24 cellular contexts compared by ENCODE assay signal in genomic region chr16:89154390-89155183, GRCh38. TPM values are rescaled to one million over a fixed set of nuclear protein-coding genes. Genes with fewer than 3 reads are reported as not detected.
A peak's percentile ranks its signal among the peaks of the same experiment; 100 is the strongest.
DNase-seq lines count a peak whose midpoint lies in the region; ATAC-seq, FAIRE-seq and TF ChIP-seq lines count a peak whose summit lies in the region.
"Had no signal": no experiment of that assay in that cellular context is flagged by ENCODE, and none has a peak within 500 bp of the region (broad histone marks: within the 10 kb centered on the region; RNA-seq: fewer than 3 reads in every experiment).

No MANE protein-coding gene starts in this region.

- no peak overlapping the region for H2AFZ ChIP-seq in astrocyte (ENCODE audit: low read depth, low read length)

- DNase-seq in DMS53 (lab: John Stamatoyannopoulos, UW) = peak; percentile 28
- DNase-seq in DMS53 treated with DMSO at 0.1 percent for 48 hours (lab: John Stamatoyannopoulos, UW; ENCODE audit: unreplicated experiment) = no peak
- DNase-seq in astrocyte (ENCODE audit: low read depth) = no peak
- no peak for DNase-seq in right lobe of liver
- peak in 1 of 2 donors; percentile 59 for DNase-seq in upper lobe of left lung
- DNase-seq in NCI-H2196 treated with DMSO at 0.1 percent for 48 hours (lab: John Stamatoyannopoulos, UW; ENCODE audit: unreplicated experiment) = no peak
- DNase-seq in middle frontal gyrus (ENCODE audit: extremely low spot score, low spot score) = no peak
- no peak for DNase-seq in NCI-H1092 (lab: John Stamatoyannopoulos, UW)
- DNase-seq: 8988T; effector memory CD8-positive, alpha-beta T cell; NCI-H345 had no signal

- H3K27me3 ChIP-seq in astrocyte (ENCODE audit: insufficient read depth, low read length) (no peaks in the 10 kb centered on the region), right lobe of liver (no peaks in the 10 kb centered on the region), upper lobe of left lung (no peaks in the 10 kb centered on the region)
- H3K27me3 ChIP-seq: adrenal gland, tibial artery had no signal

- H3K4me1 Mint-ChIP-seq in astrocyte (ENCODE audit: low read depth, unreplicated experiment) = peaks cover 13% of the 10 kb centered on the region
- H3K4me1 Mint-ChIP-seq: activated T-helper 17 cell treated with anti-CD3 and anti-CD28 coated beads, Interleukin-2, amount 50 U/mL, for 72 hours; WTC11 had no signal

- H3K27ac ChIP-seq in astrocyte (ENCODE audit: low read depth, low read length) (no peak overlapping the region), right lobe of liver (no peak overlapping the region), upper lobe of left lung (peak overlapping the region in 2 of 4 donors; percentile 52 to 61)
- H3K27ac ChIP-seq: neutrophil had no signal

- no peak overlapping the region for H3K4me3 Mint-ChIP-seq in astrocyte (ENCODE audit: unreplicated experiment)
- H3K4me3 Mint-ChIP-seq: activated T-helper 17 cell treated with anti-CD3 and anti-CD28 coated beads, Interleukin-2, amount 50 U/mL, for 72 hours; CD14-positive monocyte; effector memory CD8-positive, alpha-beta T cell; WTC11 had no signal

- intact Hi-C loops in right lobe of liver (cut with DNase I) = no loop called here

- H3K9me3 ChIP-seq in astrocyte (ENCODE audit: insufficient read depth, low read depth, low read length) = peaks cover 9% of the 10 kb centered on the region
- no peaks in the 10 kb centered on the region for H3K9me3 ChIP-seq in right lobe of liver
- H3K9me3 ChIP-seq in upper lobe of left lung = no peaks in the 10 kb centered on the region
- H3K9me3 ChIP-seq: adrenal gland, neutrophil, tibial artery had no signal

- TF ChIP-seq POLR2A in right lobe of liver (IDR thresholded peaks at IDR 0.05) (no peak), upper lobe of left lung (IDR thresholded peaks at IDR 0.05) (no peak)

- no peak overlapping the region for H3K4me3 ChIP-seq in astrocyte (ENCODE audit: insufficient read depth, low read depth, low read length)
- no peak overlapping the region for H3K4me3 ChIP-seq in right lobe of liver
- no peak overlapping the region for H3K4me3 ChIP-seq in upper lobe of left lung
- H3K4me3 ChIP-seq: adrenal gland, skin epidermis, tibial artery had no signal

- H3K4me1 ChIP-seq in astrocyte (ENCODE audit: insufficient read depth, low read length) = no peaks in the 10 kb centered on the region
- no peaks in the 10 kb centered on the region for H3K4me1 ChIP-seq in right lobe of liver
- peaks cover 16 to 36% (median 21%) of the 10 kb centered on the region in 4 donors for H3K4me1 ChIP-seq in upper lobe of left lung

- peaks cover 3% of the 10 kb centered on the region for H3K36me3 ChIP-seq in astrocyte (ENCODE audit: insufficient read depth, low read length)
- H3K36me3 ChIP-seq in right lobe of liver = peaks cover 0 to 3% (median 1%) of the 10 kb centered on the region in 4 donors
- peaks cover 6 to 32% (median 15%) of the 10 kb centered on the region in 4 donors for H3K36me3 ChIP-seq in upper lobe of left lung

- WGBS in right lobe of liver (ENCODE audit: insufficient coverage, low coverage, low lambda C conversion rate, missing lambda C conversion rate) = 64% methylated on average over 8 of the region's 24 CpGs
- WGBS in upper lobe of left lung, 2 donors = 61 to 64% methylated on average over 7 to 23 of the region's 24 CpGs

- FAIRE-seq in astrocyte (lab: Jason Lieb, UNC) = no peak
- FAIRE-seq: GM19239 had no signal

- H3K4me2 ChIP-seq in astrocyte (ENCODE audit: low read length) = no peak overlapping the region

- no peaks in the 10 kb centered on the region for H3K79me2 ChIP-seq in astrocyte (ENCODE audit: insufficient read depth, low read length)

- H3K9ac ChIP-seq in astrocyte (ENCODE audit: low read length) = no peak overlapping the region

- H3K9me3 Mint-ChIP-seq in astrocyte (ENCODE audit: unreplicated experiment) = peaks cover 2% of the 10 kb centered on the region
- H3K9me3 Mint-ChIP-seq: activated T-helper 17 cell treated with anti-CD3 and anti-CD28 coated beads, Interleukin-2, amount 50 U/mL, for 72 hours; effector memory CD8-positive, alpha-beta T cell had no signal

- TF ChIP-seq CTCF in astrocyte (IDR thresholded peaks at IDR 0.05; ENCODE audit: insufficient read depth, low read depth, low read length) = no peak
- no peak for TF ChIP-seq CTCF in right lobe of liver (IDR thresholded peaks at IDR 0.05)
- TF ChIP-seq CTCF in upper lobe of left lung (IDR thresholded peaks at IDR 0.05) = no peak

- TF ChIP-seq EP300 in upper lobe of left lung (IDR thresholded peaks at IDR 0.05) = no peak

- no peaks in the 10 kb centered on the region for H4K20me1 ChIP-seq in astrocyte (ENCODE audit: insufficient read depth, low read length)

- H3K27me3 Mint-ChIP-seq in astrocyte (ENCODE audit: low read depth, unreplicated experiment) = no peaks in the 10 kb centered on the region
- H3K27me3 Mint-ChIP-seq: activated T-helper 17 cell treated with anti-CD3 and anti-CD28 coated beads, Interleukin-2, amount 50 U/mL, for 72 hours; effector memory CD8-positive, alpha-beta T cell had no signal

- peak overlapping the region; percentile 62 for H3K27ac Mint-ChIP-seq in astrocyte (ENCODE audit: unreplicated experiment)
- H3K27ac Mint-ChIP-seq: activated T-helper 17 cell treated with anti-CD3 and anti-CD28 coated beads, Interleukin-2, amount 50 U/mL, for 72 hours; CD14-positive monocyte; WTC11 had no signal

- H3K36me3 Mint-ChIP-seq in astrocyte (ENCODE audit: low read depth, unreplicated experiment) = peaks cover 7% of the 10 kb centered on the region

- ATAC-seq in right lobe of liver = peak; percentile 9 to 24 (median 18)
- peak; percentile 6 to 11 for ATAC-seq in upper lobe of left lung (ENCODE audit: low FRiP score in 2 of 2)
- ATAC-seq: effector memory CD8-positive, alpha-beta T cell had no signal

RNA-seq across cellular contexts. Expression of gene CDH15, which starts 17.0 kb away (rescaled TPM):
- total RNA-seq in astrocyte = 0.17 and 0.18 TPM in 2 replicates
- 1 to 10 TPM in 1 of 6 experiments, under 1 TPM in 4, not detected in 1; 0.12 to 3.3 (median 0.15) TPM for total RNA-seq in right lobe of liver
- total RNA-seq in upper lobe of left lung = 1 to 10 TPM in 3 of 6 donors, under 1 TPM in 3; 0.39 to 4.2 (median 1.2) TPM
- total RNA-seq: activated CD8-positive, alpha-beta memory T cell treated with anti-CD3 and anti-CD28 coated beads for 36 hours; Daoy; MCF 10A; mononuclear cell; T-helper 1 cell treated with Interleukin-12 subunit alpha and Interleukin-12 subunit beta and Interleukin-4 antibody, amounts not matched to agents 30 ng/mL and 1 ng/mL, for 36 hours had no signal

RNA-seq across cellular contexts. Expression of gene SLC22A31, which starts 45.8 kb away (rescaled TPM):
- total RNA-seq in astrocyte (0.58 and 1.3 TPM in 2 replicates), right lobe of liver (10 to 100 TPM in 2 of 6 experiments, 1 to 10 TPM in 1, under 1 TPM in 1, not detected in 2; 0.19 to 19.3 (median 6.8) TPM), upper lobe of left lung (100 to 1,000 TPM in 4 of 6 donors, 10 to 100 TPM in 2; 71.0 to 320 (median 174) TPM)
- total RNA-seq: activated CD8-positive, alpha-beta memory T cell treated with anti-CD3 and anti-CD28 coated beads for 36 hours; Daoy; MCF 10A; mononuclear cell had no signal
